1 cellular context compared by ENCODE assay signal in genomic region chr17:80427366-80428282, GRCh38.
TF ChIP-seq lines count a peak whose summit lies in the region.

No MANE protein-coding gene starts in this region.

TF ChIP-seq in H1, 55 proteins besides CTCF, POLR2A, EP300 and RAD21:
- TF ChIP-seq POU5F1 (IDR thresholded peaks at IDR 0.05; ENCODE audit: low read depth, low read length), result no peak
- TF ChIP-seq SP2 (IDR thresholded peaks at IDR 0.05; ENCODE audit: low read length), result no peak
- no peak for TF ChIP-seq CEBPB (IDR thresholded peaks at IDR 0.05; ENCODE audit: low read depth, low read length)
- TF ChIP-seq ATF2 (IDR thresholded peaks at IDR 0.05; ENCODE audit: low read length), result no peak
- TF ChIP-seq KDM5A (IDR thresholded peaks at IDR 0.05; ENCODE audit: low read length), result no peak
TF ChIP-seq in H1: peak in this region for 0.
